1 cellular context compared by ENCODE assay signal in the genomic region with DNA sequence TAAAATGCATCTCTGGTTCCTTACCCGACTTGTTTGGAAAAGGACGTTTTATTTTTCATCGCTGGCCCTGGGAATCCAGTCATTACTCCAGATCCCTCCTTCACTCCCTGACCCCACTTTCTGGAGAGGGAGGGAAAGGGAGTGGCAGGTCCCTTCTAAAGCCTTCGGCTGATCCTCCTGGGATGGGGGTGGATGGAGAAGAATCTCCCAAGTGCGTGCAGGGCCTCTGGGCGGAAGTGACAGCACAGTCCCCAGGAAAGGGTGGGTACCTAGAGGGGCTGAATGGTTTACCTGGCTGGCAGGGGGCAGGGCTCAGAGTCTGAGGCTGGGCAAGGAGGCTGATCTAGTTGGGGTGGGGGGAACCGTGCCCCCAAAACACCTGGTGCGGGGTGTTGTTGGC.
TF ChIP-seq lines count a peak whose summit lies in the region.

No MANE protein-coding gene starts in this region.

TF ChIP-seq in H1, 55 proteins besides CTCF, POLR2A, EP300 and RAD21:
- TF ChIP-seq POU5F1 (IDR thresholded peaks at IDR 0.05; ENCODE audit: low read depth, low read length) (no peak), BRCA1 (IDR thresholded peaks at IDR 0.05; ENCODE audit: low read depth, low read length) (no peak), SIRT6 (IDR thresholded peaks at IDR 0.05; ENCODE audit: low read length) (no peak), JUN (IDR thresholded peaks at IDR 0.05; ENCODE audit: low read depth, low read length) (no peak), TBP (IDR thresholded peaks at IDR 0.05; ENCODE audit: low read depth, low read length) (no peak), EZH2 (IDR thresholded peaks at IDR 0.05; ENCODE audit: low read depth, low read length, severe bottlenecking) (no peak)
